ENCODE assay signal across 1 cellular context in the genomic region with DNA sequence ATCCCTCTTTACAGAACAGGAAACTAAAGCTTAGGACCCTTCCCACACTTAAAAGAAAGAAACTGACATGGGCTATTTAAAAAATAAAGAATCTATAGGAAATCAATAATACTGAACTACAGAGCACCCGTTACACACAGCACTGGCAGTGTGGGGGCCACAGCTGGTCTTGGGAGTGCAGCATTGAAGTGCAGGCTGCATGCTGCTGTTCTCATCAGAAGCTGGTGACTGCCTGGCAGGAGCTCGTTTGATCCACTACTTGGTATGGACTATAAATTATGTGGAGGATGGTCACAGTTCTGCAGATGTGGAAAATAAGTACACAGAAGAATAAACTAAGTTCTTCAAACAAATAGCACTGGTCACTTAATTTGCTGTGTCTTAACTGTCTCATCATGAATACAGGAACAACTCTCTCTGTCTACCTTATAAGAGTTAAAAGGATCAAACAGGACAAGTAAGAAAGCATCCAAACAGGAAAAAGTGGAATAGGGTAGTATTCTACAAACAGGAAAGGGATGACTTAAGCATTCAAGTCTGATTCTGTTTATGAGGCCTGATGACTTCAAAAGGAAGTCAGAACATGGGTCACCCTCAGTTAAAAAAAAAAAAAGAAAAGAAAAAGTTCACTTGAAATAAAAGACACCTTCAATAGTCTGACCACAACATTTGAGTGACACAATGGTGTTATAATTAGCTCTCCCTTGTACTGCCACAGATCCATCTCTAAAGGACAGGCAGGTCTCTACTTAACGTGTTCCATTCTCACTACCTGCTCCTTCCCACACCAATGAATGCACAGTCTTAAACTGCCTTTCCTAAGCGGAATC.
TF ChIP-seq lines count a peak whose summit lies in the region.

No MANE protein-coding gene starts in this region.

TF ChIP-seq in HEK293, 187 proteins besides CTCF, POLR2A, EP300 and RAD21 (continued from another document):
- TF ChIP-seq ZNF692 (tag by site-specific recombination; IDR thresholded peaks at IDR 0.05) = no peak
- TF ChIP-seq PATZ1 (tag by site-specific recombination; IDR thresholded peaks at IDR 0.05) = no peak
- no peak for TF ChIP-seq ZNF837 (tag by site-specific recombination; IDR thresholded peaks at IDR 0.05)
- TF ChIP-seq OVOL3 (tag by site-specific recombination; IDR thresholded peaks at IDR 0.05) = no peak
- no peak for TF ChIP-seq KLF16 (tag by site-specific recombination; IDR thresholded peaks at IDR 0.05)
- no peak for TF ChIP-seq ZNF19 (tag by site-specific recombination; IDR thresholded peaks at IDR 0.05; ENCODE audit: low read depth)
- TF ChIP-seq BCL11B (tag by site-specific recombination; IDR thresholded peaks at IDR 0.05; ENCODE audit: low read depth) = no peak
- TF ChIP-seq, protein P1, sequence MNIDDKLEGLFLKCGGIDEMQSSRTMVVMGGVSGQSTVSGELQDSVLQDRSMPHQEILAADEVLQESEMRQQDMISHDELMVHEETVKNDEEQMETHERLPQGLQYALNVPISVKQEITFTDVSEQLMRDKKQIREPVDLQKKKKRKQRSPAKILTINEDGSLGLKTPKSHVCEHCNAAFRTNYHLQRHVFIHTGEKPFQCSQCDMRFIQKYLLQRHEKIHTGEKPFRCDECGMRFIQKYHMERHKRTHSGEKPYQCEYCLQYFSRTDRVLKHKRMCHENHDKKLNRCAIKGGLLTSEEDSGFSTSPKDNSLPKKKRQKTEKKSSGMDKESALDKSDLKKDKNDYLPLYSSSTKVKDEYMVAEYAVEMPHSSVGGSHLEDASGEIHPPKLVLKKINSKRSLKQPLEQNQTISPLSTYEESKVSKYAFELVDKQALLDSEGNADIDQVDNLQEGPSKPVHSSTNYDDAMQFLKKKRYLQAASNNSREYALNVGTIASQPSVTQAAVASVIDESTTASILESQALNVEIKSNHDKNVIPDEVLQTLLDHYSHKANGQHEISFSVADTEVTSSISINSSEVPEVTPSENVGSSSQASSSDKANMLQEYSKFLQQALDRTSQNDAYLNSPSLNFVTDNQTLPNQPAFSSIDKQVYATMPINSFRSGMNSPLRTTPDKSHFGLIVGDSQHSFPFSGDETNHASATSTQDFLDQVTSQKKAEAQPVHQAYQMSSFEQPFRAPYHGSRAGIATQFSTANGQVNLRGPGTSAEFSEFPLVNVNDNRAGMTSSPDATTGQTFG (tag by site-specific recombination; IDR thresholded peaks at IDR 0.05; ENCODE audit: borderline replicate concordance) = no peak
- TF ChIP-seq ZNF600 (tag by site-specific recombination; IDR thresholded peaks at IDR 0.05) = peak; percentile 68; the same call in 1 of the 2 replicates
- TF ChIP-seq, protein P2, sequence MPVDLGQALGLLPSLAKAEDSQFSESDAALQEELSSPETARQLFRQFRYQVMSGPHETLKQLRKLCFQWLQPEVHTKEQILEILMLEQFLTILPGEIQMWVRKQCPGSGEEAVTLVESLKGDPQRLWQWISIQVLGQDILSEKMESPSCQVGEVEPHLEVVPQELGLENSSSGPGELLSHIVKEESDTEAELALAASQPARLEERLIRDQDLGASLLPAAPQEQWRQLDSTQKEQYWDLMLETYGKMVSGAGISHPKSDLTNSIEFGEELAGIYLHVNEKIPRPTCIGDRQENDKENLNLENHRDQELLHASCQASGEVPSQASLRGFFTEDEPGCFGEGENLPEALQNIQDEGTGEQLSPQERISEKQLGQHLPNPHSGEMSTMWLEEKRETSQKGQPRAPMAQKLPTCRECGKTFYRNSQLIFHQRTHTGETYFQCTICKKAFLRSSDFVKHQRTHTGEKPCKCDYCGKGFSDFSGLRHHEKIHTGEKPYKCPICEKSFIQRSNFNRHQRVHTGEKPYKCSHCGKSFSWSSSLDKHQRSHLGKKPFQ (tag by site-specific recombination; IDR thresholded peaks at IDR 0.05) = no peak
- TF ChIP-seq, protein P3, sequence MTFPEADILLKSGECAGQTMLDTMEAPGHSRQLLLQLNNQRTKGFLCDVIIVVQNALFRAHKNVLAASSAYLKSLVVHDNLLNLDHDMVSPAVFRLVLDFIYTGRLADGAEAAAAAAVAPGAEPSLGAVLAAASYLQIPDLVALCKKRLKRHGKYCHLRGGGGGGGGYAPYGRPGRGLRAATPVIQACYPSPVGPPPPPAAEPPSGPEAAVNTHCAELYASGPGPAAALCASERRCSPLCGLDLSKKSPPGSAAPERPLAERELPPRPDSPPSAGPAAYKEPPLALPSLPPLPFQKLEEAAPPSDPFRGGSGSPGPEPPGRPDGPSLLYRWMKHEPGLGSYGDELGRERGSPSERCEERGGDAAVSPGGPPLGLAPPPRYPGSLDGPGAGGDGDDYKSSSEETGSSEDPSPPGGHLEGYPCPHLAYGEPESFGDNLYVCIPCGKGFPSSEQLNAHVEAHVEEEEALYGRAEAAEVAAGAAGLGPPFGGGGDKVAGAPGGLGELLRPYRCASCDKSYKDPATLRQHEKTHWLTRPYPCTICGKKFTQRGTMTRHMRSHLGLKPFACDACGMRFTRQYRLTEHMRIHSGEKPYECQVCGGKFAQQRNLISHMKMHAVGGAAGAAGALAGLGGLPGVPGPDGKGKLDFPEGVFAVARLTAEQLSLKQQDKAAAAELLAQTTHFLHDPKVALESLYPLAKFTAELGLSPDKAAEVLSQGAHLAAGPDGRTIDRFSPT (tag by site-specific recombination; IDR thresholded peaks at IDR 0.05) = no peak
